In the genomic region with DNA sequence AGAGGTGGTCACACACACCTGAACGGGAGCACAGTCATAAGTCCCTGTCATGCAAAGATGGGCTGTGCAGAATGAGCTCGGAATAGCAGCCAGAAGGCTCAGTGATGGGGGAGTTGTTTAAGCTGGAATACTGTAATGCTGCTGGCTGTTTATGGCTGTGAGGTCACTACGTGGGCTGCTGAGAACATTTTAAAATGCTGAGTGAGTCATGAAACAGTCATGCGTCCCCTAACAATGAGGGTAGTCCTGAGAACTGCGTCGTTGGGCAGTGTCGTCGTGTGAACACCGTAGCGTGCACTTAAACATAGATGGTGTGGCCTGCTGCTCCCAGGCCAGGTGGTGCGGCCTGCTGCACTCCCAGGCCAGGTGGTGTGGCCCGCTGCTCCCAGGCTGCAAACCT, we compare ENCODE assay signal across 1 cellular context.
TF ChIP-seq lines count a peak whose summit lies in the region.

No MANE protein-coding gene starts in this region.

TF ChIP-seq in HepG2, 621 proteins besides CTCF, POLR2A, EP300 and RAD21:
- TF ChIP-seq CREB1 (IDR thresholded peaks at IDR 0.05) (0 out of 2 replicates have a peak, but pooled peaks have one; percentile 12), CREB1 (CRISPR knock-in tag; IDR thresholded peaks at IDR 0.05) (no peak), RARG (CRISPR knock-in tag; IDR thresholded peaks at IDR 0.05; ENCODE audit: low read depth) (no peak)
